In genomic region chr19:38004505-38005223, GRCh38 we compare ENCODE assay signal across 8 cellular contexts.
DNase-seq lines count a peak whose midpoint lies in the region; ATAC-seq and TF ChIP-seq lines count a peak whose summit lies in the region.

No MANE protein-coding gene starts in this region.

- no peaks in the 10 kb centered on the region for H3K36me3 Mint-ChIP-seq in glutamatergic neuron (ENCODE audit: unreplicated experiment)

- H3K4me1 ChIP-seq in A673 (ENCODE audit: insufficient read depth, low read length, poor library complexity, severe bottlenecking) = peaks cover 22% of the 10 kb centered on the region

- CTCF ChIA-PET in A673 (lab: Charles Lee) = interaction anchor here (0.6 kb wide), 1 partner anchor 398 kb away, joined by 6 read pairs; no protein-coding TSS in a partner anchor

- POLR2A ChIA-PET in A673 (lab: Charles Lee; ENCODE audit: low non-redundant PET) = interaction anchor here (0.6 kb wide), 1 partner anchor 1066 kb away, joined by 3 read pairs; no protein-coding TSS in a partner anchor

- no TSS peak for BruUV-seq in A673 (replicated peaks; lab: Mats Ljungman, UMichigan)

- intact Hi-C loops in A673 (cut with micrococcal nuclease; ENCODE audit: unreplicated experiment) = loop anchor here (5.0 kb wide), 1 partner anchor 97 kb away; the partner anchor contains the start of genes SIPA1L3 and WDR87

- H3K4me1 Mint-ChIP-seq in glutamatergic neuron (ENCODE audit: low read depth, unreplicated experiment) = peaks cover 33% of the 10 kb centered on the region

- H3K4me3 Mint-ChIP-seq in glutamatergic neuron (ENCODE audit: unreplicated experiment) = no peak overlapping the region

- H3K27ac ChIP-seq in A673 (ENCODE audit: low read depth, low read length, poor library complexity, severe bottlenecking) = peak overlapping the region; percentile 90
- H3K27ac ChIP-seq in WERI-Rb-1 = peak overlapping the region; percentile 85

- TF ChIP-seq CTCF in A673 (conservative IDR thresholded peaks at IDR 0.05; ENCODE audit: low read depth, low read length) (no peak), WERI-Rb-1 (IDR thresholded peaks at IDR 0.05; ENCODE audit: low read depth, low read length) (no peak), glutamatergic neuron (IDR thresholded peaks at IDR 0.05; ENCODE audit: partially characterized antibody, unreplicated experiment) (no peak)

- ATAC-seq in HG02798 (IDR thresholded peaks at IDR 0.05; ENCODE audit: poor library complexity, unreplicated experiment) = peak; percentile 89
- ATAC-seq in HG02970 (IDR thresholded peaks at IDR 0.05; ENCODE audit: low FRiP score, unreplicated experiment) = no peak

- H3K27me3 Mint-ChIP-seq in glutamatergic neuron (ENCODE audit: unreplicated experiment) = peaks cover 16% of the 10 kb centered on the region

- H3K27me3 ChIP-seq in A673 (replicated peaks; ENCODE audit: insufficient read depth, low read depth, low read length, poor library complexity) = no peaks in the 10 kb centered on the region
- H3K27me3 ChIP-seq in WERI-Rb-1 (ENCODE audit: insufficient read depth, low read depth, severe bottlenecking) = no peaks in the 10 kb centered on the region

- H3K4me3 ChIP-seq in A673 (ENCODE audit: low read depth, low read length, poor library complexity, severe bottlenecking) (peak overlapping the region; percentile 43), WERI-Rb-1 (ENCODE audit: low read depth, low read length) (peak overlapping the region; percentile 26)

- H3K27ac Mint-ChIP-seq in glutamatergic neuron (ENCODE audit: unreplicated experiment) = no peak overlapping the region

- H3K36me3 ChIP-seq in A673 (ENCODE audit: insufficient read depth, low read length, poor library complexity, severe bottlenecking) (no peaks in the 10 kb centered on the region), WERI-Rb-1 (no peaks in the 10 kb centered on the region; the same call in 1 of the 2 replicates)

- DNase-seq in A673 (ENCODE audit: low spot score) (peak; percentile 94), NCI-H2029 (lab: John Stamatoyannopoulos, UW) (peak; percentile 94), WERI-Rb-1 (peak; percentile 77), glutamatergic neuron (peak; percentile 86), non-pigmented ciliary epithelial cell (ENCODE audit: low read depth) (peak; percentile 96)

- H3K9me3 Mint-ChIP-seq in glutamatergic neuron (ENCODE audit: unreplicated experiment) = peaks cover 11% of the 10 kb centered on the region

- TF ChIP-seq POLR2A in GM15510 (IDR thresholded peaks at IDR 0.05; ENCODE audit: borderline replicate concordance, extremely low read depth, insufficient read length) = peak; percentile 74

- H3K9me3 ChIP-seq in A673 (ENCODE audit: low read depth, low read length, poor library complexity, severe bottlenecking) (no peaks in the 10 kb centered on the region), WERI-Rb-1 (ENCODE audit: severe bottlenecking) (no peaks in the 10 kb centered on the region)
